Comparison of ENCODE assay signal across 8 cellular contexts in the genomic region with DNA sequence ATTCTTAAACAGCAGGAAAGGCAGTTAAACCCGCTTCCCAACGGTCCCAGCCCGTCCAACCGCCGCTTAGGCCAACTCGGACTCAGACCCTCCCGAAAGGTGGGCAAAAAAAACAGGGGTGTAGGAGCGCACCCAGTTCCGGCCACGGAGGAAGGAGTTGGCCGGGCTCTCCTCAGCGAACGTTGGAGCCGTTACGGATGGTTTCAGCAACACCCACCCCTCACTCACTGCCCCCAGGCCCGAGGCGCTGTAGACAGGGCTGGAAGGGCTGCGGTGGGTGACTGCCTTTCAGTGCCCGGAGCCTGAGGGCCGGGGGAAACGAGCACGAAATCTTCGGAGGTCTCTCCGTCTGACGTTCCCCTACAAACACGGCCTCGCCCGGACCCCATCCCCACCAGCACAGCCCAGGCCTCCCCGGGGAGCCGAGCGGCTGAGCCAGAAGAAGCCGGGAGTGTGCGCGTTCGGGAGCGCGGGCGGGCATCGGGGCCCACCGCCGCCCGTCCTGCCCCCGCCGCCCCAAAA. TPM values are rescaled to one million over a fixed set of nuclear protein-coding genes. Genes with fewer than 3 reads are reported as not detected.
DNase-seq lines count a peak whose midpoint lies in the region; ATAC-seq, FAIRE-seq and TF ChIP-seq lines count a peak whose summit lies in the region.

No MANE protein-coding gene starts in this region.

- H3K4me1 Mint-ChIP-seq in MCF 10A (ENCODE audit: insufficient read depth, unreplicated experiment): peaks cover 56% of the 10 kb centered on the region

- no peak for FAIRE-seq in keratinocyte (lab: Jason Lieb, UNC)

- peak overlapping the region; percentile 82 for H3K27ac Mint-ChIP-seq in MCF 10A (ENCODE audit: low read depth, unreplicated experiment)

- peak; percentile 29 to 44 for DNase-seq in NCI-H526 (lab: John Stamatoyannopoulos, UW)
- no peak for DNase-seq in NCI-H526 treated with DMSO at 0.1 percent for 48 hours (lab: John Stamatoyannopoulos, UW)
- DNase-seq in RKO (ENCODE audit: low spot score): peak; percentile 50
- peak; percentile 53 for DNase-seq in MCF 10A (ENCODE audit: unreplicated experiment)
- no peak for DNase-seq in keratinocyte (ENCODE audit: low read depth, low spot score)
- peak; percentile 37 to 40 for DNase-seq in stimulated activated CD4-positive, alpha-beta T cell treated with anti-CD3 and anti-CD28 coated beads, Interleukin-2, amount 100 ng/mL, for 24 hours
- no peak for DNase-seq in MM.1S

- H3K9me3 ChIP-seq in keratinocyte (ENCODE audit: control insufficient read depth, low read depth, low read length) (no peaks in the 10 kb centered on the region), MM.1S (replicated peaks; ENCODE audit: insufficient read depth, low read length) (no peaks in the 10 kb centered on the region)

- peaks cover 45% of the 10 kb centered on the region for H3K4me1 ChIP-seq in keratinocyte (ENCODE audit: control insufficient read depth, extremely low read depth, insufficient read depth, low read length)
- H3K4me1 ChIP-seq in MM.1S (ENCODE audit: low read length): 0 out of 2 replicates have a peak, but pooled peaks cover 2% of the 10 kb centered on the region

- dilution Hi-C loops in keratinocyte (cut with MboI; ENCODE audit: extremely low pct_ligation_motif_present, low sequenced_read_pairs): no loop called here

- H3K79me2 ChIP-seq in keratinocyte (ENCODE audit: control insufficient read depth, insufficient read depth, low read length) (peaks cover 61% of the 10 kb centered on the region), MM.1S (ENCODE audit: low read length) (no peaks in the 10 kb centered on the region)

- H3K4me3 ChIP-seq in keratinocyte (ENCODE audit: control insufficient read depth in 2 of 3, extremely low read depth in 1 of 3, insufficient read depth in 2 of 3, low read depth in 1 of 3, low read length in 3 of 3) (peak overlapping the region; percentile 69 to 95 (median 91)), MM.1S (ENCODE audit: low read length) (no peak overlapping the region)

- CTCF ChIA-PET in MCF 10A (lab: Yijun Ruan, JAX): interaction anchor here (0.7 kb wide), 1 partner anchor 25 kb away, joined by 3 read pairs; no protein-coding TSS in a partner anchor

- peaks cover 15% of the 10 kb centered on the region for H4K20me1 ChIP-seq in keratinocyte (ENCODE audit: control insufficient read depth, extremely low read depth, insufficient read depth, low read length)
- no peaks in the 10 kb centered on the region for H4K20me1 ChIP-seq in MM.1S (ENCODE audit: insufficient read depth, low read length)

- TF ChIP-seq CTCF in MCF 10A (IDR thresholded peaks at IDR 0.05; ENCODE audit: unreplicated experiment): no peak
- no peak for TF ChIP-seq CTCF in keratinocyte (optimal IDR thresholded peaks at IDR 0.05 in 1 of 3, IDR thresholded peaks at IDR 0.05 in 1 of 3, conservative IDR thresholded peaks at IDR 0.05 in 1 of 3; ENCODE audit: extremely low read depth in 1 of 3, insufficient read depth in 2 of 3, low read length in 3 of 3)
- no peak for TF ChIP-seq CTCF in MM.1S (IDR thresholded peaks at IDR 0.05; ENCODE audit: low read length)

- POLR2A ChIA-PET in MCF 10A (lab: Yijun Ruan, JAX): interaction anchor here (0.8 to 3.5 kb wide), 14 partner anchors 9 to 1686 kb away, joined by 3 to 16 read pairs (median 4); partner anchors contain the start of genes KLHL12, RABIF and TMEM183A

- peak overlapping the region; percentile 83 for H3K4me3 Mint-ChIP-seq in MCF 10A (ENCODE audit: unreplicated experiment)

- H3K27me3 ChIP-seq in keratinocyte (ENCODE audit: control insufficient read depth, extremely low read depth, insufficient read depth, low read length) (no peaks in the 10 kb centered on the region), MM.1S (replicated peaks; ENCODE audit: insufficient read depth, low read length) (peaks cover 32% of the 10 kb centered on the region)

- H3K9me1 ChIP-seq in keratinocyte (ENCODE audit: control insufficient read depth, extremely low read depth, insufficient read depth, low read length): no peaks in the 10 kb centered on the region

- H3K27ac ChIP-seq in keratinocyte (ENCODE audit: control insufficient read depth, insufficient read depth, low read length): peak overlapping the region; percentile 90
- no peak overlapping the region for H3K27ac ChIP-seq in MM.1S (ENCODE audit: low read length)

- H3K9ac ChIP-seq in keratinocyte (ENCODE audit: control insufficient read depth, extremely low read depth, insufficient read depth, low read length): peak overlapping the region; percentile 95
- H3K9ac ChIP-seq in MM.1S (ENCODE audit: low read length): no peak overlapping the region

- no TSS peak for BruUV-seq in MCF 10A (replicated peaks; lab: Mats Ljungman, UMichigan)

- H3K4me2 ChIP-seq in keratinocyte (ENCODE audit: control insufficient read depth, extremely low read depth, insufficient read depth, low read depth, low read length) (peak overlapping the region; percentile 73), MM.1S (ENCODE audit: low read depth, low read length) (no peak overlapping the region)

- no peaks in the 10 kb centered on the region for H3F3A ChIP-seq in MM.1S (ENCODE audit: insufficient read depth, low read length)

- H3K9me2 ChIP-seq in MM.1S (replicated peaks; ENCODE audit: insufficient read depth, low read length): no peaks in the 10 kb centered on the region

- H2AFZ ChIP-seq in keratinocyte (ENCODE audit: control insufficient read depth, low read length): peak overlapping the region; percentile 33
- H2AFZ ChIP-seq in MM.1S (ENCODE audit: low read length): no peak overlapping the region

- H3K36me3 ChIP-seq in keratinocyte (ENCODE audit: control insufficient read depth in 2 of 2, extremely low read depth in 1 of 2, insufficient read depth in 2 of 2, low read length in 2 of 2) (no peaks in the 10 kb centered on the region), MM.1S (replicated peaks; ENCODE audit: insufficient read depth, low read length) (no peaks in the 10 kb centered on the region)

- no peaks in the 10 kb centered on the region for H3K27me3 Mint-ChIP-seq in MCF 10A (ENCODE audit: insufficient read depth, unreplicated experiment)

- ATAC-seq in HG02759 (IDR thresholded peaks at IDR 0.05; ENCODE audit: unreplicated experiment): no peak

- intact Hi-C loops in MCF 10A (cut with micrococcal nuclease): loop anchor here (1.0 to 5.0 kb wide), 2 partner anchors 55 to 81 kb away; no protein-coding TSS in a partner anchor

- peaks cover 10% of the 10 kb centered on the region for H3K36me3 Mint-ChIP-seq in MCF 10A (ENCODE audit: insufficient read depth, unreplicated experiment)

- H3K9me3 Mint-ChIP-seq in MCF 10A (ENCODE audit: unreplicated experiment): no peaks in the 10 kb centered on the region

RNA-seq across cellular contexts. Expression of gene KDM5B, which starts 1.3 kb away (rescaled TPM):
- 180 and 203 TPM in 2 replicates for total RNA-seq in MCF 10A (2022)
- 57.6 to 60.1 TPM (median 59.9 TPM) in 3 replicates for polyA plus RNA-seq in keratinocyte
- polyA plus RNA-seq in keratinocyte (2011; ENCODE audit: low read depth): 151 TPM
- 33.8 and 53.8 TPM in 2 replicates for polyA plus RNA-seq in keratinocyte (2011; cell fraction: cytosol; rRNA removed)
- polyA plus RNA-seq in keratinocyte (2011; cell fraction: nucleus; rRNA removed): 151 and 176 TPM in 2 replicates
- 33.4 and 44.8 TPM in 2 replicates for polyA plus RNA-seq in keratinocyte (2012; ENCODE audit: low replicate concordance)
- polyA minus RNA-seq in keratinocyte: 60.2 to 203 TPM (median 145 TPM) in 3 replicates
- polyA minus RNA-seq in keratinocyte (2011; cell fraction: cytosol; rRNA and poly(A)+ RNA removed): 55.4 TPM
- 202 and 305 TPM in 2 replicates for polyA minus RNA-seq in keratinocyte (2011; cell fraction: nucleus; rRNA and poly(A)+ RNA removed)

RNA-seq across cellular contexts. Expression of gene PCAT6, which starts 3.8 kb away (rescaled TPM):
- total RNA-seq in MCF 10A (2022): 3.2 and 5.4 TPM in 2 replicates
- polyA plus RNA-seq in keratinocyte: 1.6 to 3.5 TPM (median 2.3 TPM) in 3 replicates
- 1.5 TPM for polyA plus RNA-seq in keratinocyte (2011; ENCODE audit: low read depth)
- 3.5 and 7.5 TPM in 2 replicates for polyA plus RNA-seq in keratinocyte (2011; cell fraction: cytosol; rRNA removed)
- polyA plus RNA-seq in keratinocyte (2011; cell fraction: nucleus; rRNA removed): 5.3 and 6.0 TPM in 2 replicates
- 5.5 and 15.1 TPM in 2 replicates for polyA plus RNA-seq in keratinocyte (2012; ENCODE audit: low replicate concordance)
- polyA minus RNA-seq in keratinocyte: 0.62 to 2.3 TPM (median 1.2 TPM) in 3 replicates
- not detected for polyA minus RNA-seq in keratinocyte (2011; cell fraction: cytosol; rRNA and poly(A)+ RNA removed)
- 0.93 and 1.2 TPM in 2 replicates for polyA minus RNA-seq in keratinocyte (2011; cell fraction: nucleus; rRNA and poly(A)+ RNA removed)

Comparison
In these comparisons a context has a peak if more than half of its experiments do, and no peak if none do; other contexts are left out.
1. DNase-seq: peak in NCI-H526 (2 of 2), RKO (single experiment), MCF 10A (single experiment) and stimulated activated CD4-positive, alpha-beta T cell treated with anti-CD3 and anti-CD28 coated beads, Interleukin-2, amount 100 ng/mL, for 24 hours (2 of 2); none in NCI-H526 treated with DMSO at 0.1 percent for 48 hours (single experiment), keratinocyte (single experiment) and MM.1S (single experiment).